ENCODE assay signal across 1 cellular context in genomic region chr4:1229117-1229849, GRCh38.
TF ChIP-seq lines count a peak whose summit lies in the region.

No MANE protein-coding gene starts in this region.

TF ChIP-seq in GM12878, 131 proteins besides CTCF, POLR2A, EP300 and RAD21 (continued from another document):
- TF ChIP-seq E2F4 (IDR thresholded peaks at IDR 0.05; ENCODE audit: low read depth, low read length) (no peak), BCLAF1 (IDR thresholded peaks at IDR 0.05) (no peak), NBN (IDR thresholded peaks at IDR 0.05) (no peak), HCFC1 (IDR thresholded peaks at IDR 0.05; ENCODE audit: low read length) (no peak), CEBPZ (IDR thresholded peaks at IDR 0.05; ENCODE audit: low read depth, low read length) (no peak), PKNOX1 (IDR thresholded peaks at IDR 0.05) (no peak), IRF4 (IDR thresholded peaks at IDR 0.05; ENCODE audit: low read depth, low read length) (no peak), SIX5 (IDR thresholded peaks at IDR 0.05; ENCODE audit: low read depth, low read length, severe bottlenecking) (no peak), ZNF384 (IDR thresholded peaks at IDR 0.05; ENCODE audit: borderline replicate concordance, low read depth, low read length) (no peak), POU2F2 (IDR thresholded peaks at IDR 0.05; ENCODE audit: borderline replicate concordance, low read depth, low read length) (no peak), SKIL (IDR thresholded peaks at IDR 0.05; ENCODE audit: low read depth, poor library complexity, severe bottlenecking) (no peak)
